In genomic region chr2:217804786-217805678, GRCh38 we compare ENCODE assay signal across 12 cellular contexts.
A peak's percentile ranks its signal among the peaks of the same experiment; 100 is the strongest.
DNase-seq lines count a peak whose midpoint lies in the region; ATAC-seq, FAIRE-seq and TF ChIP-seq lines count a peak whose summit lies in the region.
"Had no signal": no experiment of that assay in that cellular context is flagged by ENCODE, and none has a peak within 500 bp of the region (broad histone marks: within the 10 kb centered on the region; RNA-seq: fewer than 3 reads in every experiment).

No MANE protein-coding gene starts in this region.

- no peak overlapping the region for H3K4me3 Mint-ChIP-seq in astrocyte (ENCODE audit: unreplicated experiment)
- H3K4me3 Mint-ChIP-seq in stimulated activated naive B cell treated with anti-CD40 and anti-IgM and Interleukin-4, amounts not matched to agents 10 μg/mL and 1 μg/mL and 100 μg/mL, for 72 hours: no peak overlapping the region
- H3K4me3 Mint-ChIP-seq: T-helper 1 cell treated with Interleukin-12 subunit alpha and Interleukin-12 subunit beta and Interleukin-4 antibody, amounts not matched to agents 30 μg/mL and 1 μg/mL, for 36 hours had no signal

- 58% methylated on average over 9 of the region's 9 CpGs for WGBS in prostate gland

- peaks cover 85% of the 10 kb centered on the region for H4K20me1 ChIP-seq in astrocyte (ENCODE audit: insufficient read depth, low read length)

- no peak overlapping the region for H3K9ac ChIP-seq in astrocyte (ENCODE audit: low read length)

- TF ChIP-seq POLR2A in prostate gland (IDR thresholded peaks at IDR 0.05): no peak

- no peaks in the 10 kb centered on the region for H3K27me3 Mint-ChIP-seq in astrocyte (ENCODE audit: low read depth, unreplicated experiment)
- H3K27me3 Mint-ChIP-seq in stimulated activated naive B cell treated with anti-CD40 and anti-IgM and Interleukin-4, amounts not matched to agents 10 μg/mL and 1 μg/mL and 100 μg/mL, for 72 hours: peaks cover 0 to 5% of the 10 kb centered on the region in 2 donors

- no peaks in the 10 kb centered on the region for H3K9me3 ChIP-seq in astrocyte (ENCODE audit: insufficient read depth, low read depth, low read length)
- H3K9me3 ChIP-seq in prostate gland: no peaks in the 10 kb centered on the region

- H3K36me3 Mint-ChIP-seq in astrocyte (ENCODE audit: low read depth, unreplicated experiment): peaks cover 42% of the 10 kb centered on the region
- no peaks in the 10 kb centered on the region for H3K36me3 Mint-ChIP-seq in stimulated activated naive B cell treated with anti-CD40 and anti-IgM and Interleukin-4, amounts not matched to agents 10 μg/mL and 1 μg/mL and 100 μg/mL, for 72 hours

- H3K4me1 ChIP-seq in astrocyte (ENCODE audit: insufficient read depth, low read length): no peaks in the 10 kb centered on the region
- H3K4me1 ChIP-seq in prostate gland (replicated peaks): no peaks in the 10 kb centered on the region

- H3K27ac ChIP-seq in astrocyte (ENCODE audit: low read depth, low read length) (no peak overlapping the region), prostate gland (peak overlapping the region in 1 of 2 donors; percentile 8)

- intact Hi-C loops in prostate gland (cut with DNase I): no loop called here

- H3K4me2 ChIP-seq in astrocyte (ENCODE audit: low read length): no peak overlapping the region

- H3K4me3 ChIP-seq in astrocyte (ENCODE audit: insufficient read depth, low read depth, low read length): no peak overlapping the region
- no peak overlapping the region for H3K4me3 ChIP-seq in prostate gland

- H3K36me3 ChIP-seq in astrocyte (ENCODE audit: insufficient read depth, low read length) (peaks cover 33% of the 10 kb centered on the region), prostate gland (peaks cover 6 to 10% of the 10 kb centered on the region in 2 donors)

- H3K4me1 Mint-ChIP-seq in astrocyte (ENCODE audit: low read depth, unreplicated experiment): peaks cover 4% of the 10 kb centered on the region
- H3K4me1 Mint-ChIP-seq in stimulated activated naive B cell treated with anti-CD40 and anti-IgM and Interleukin-4, amounts not matched to agents 10 μg/mL and 1 μg/mL and 100 μg/mL, for 72 hours: peaks cover 0 to 6% of the 10 kb centered on the region in 2 donors

- H3K27ac Mint-ChIP-seq in astrocyte (ENCODE audit: unreplicated experiment): peak overlapping the region; percentile 14
- H3K27ac Mint-ChIP-seq in stimulated activated naive B cell treated with anti-CD40 and anti-IgM and Interleukin-4, amounts not matched to agents 10 μg/mL and 1 μg/mL and 100 μg/mL, for 72 hours: no peak overlapping the region
- H3K27ac Mint-ChIP-seq: T-helper 1 cell treated with Interleukin-12 subunit alpha and Interleukin-12 subunit beta and Interleukin-4 antibody, amounts not matched to agents 30 μg/mL and 1 μg/mL, for 36 hours had no signal

- FAIRE-seq in astrocyte (lab: Jason Lieb, UNC) (peak; percentile 81), islet of Langerhans (lab: Jason Lieb, UNC) (peak; percentile 49)

- TF ChIP-seq CTCF in astrocyte (IDR thresholded peaks at IDR 0.05; ENCODE audit: insufficient read depth, low read depth, low read length): no peak
- no peak for TF ChIP-seq CTCF in prostate gland (IDR thresholded peaks at IDR 0.05)

- H2AFZ ChIP-seq in astrocyte (ENCODE audit: low read depth, low read length): no peak overlapping the region

- peak; percentile 29 to 64 for ATAC-seq in stimulated activated naive B cell treated with anti-CD40 and anti-IgM and Interleukin-4, amounts not matched to agents 10 μg/mL and 1 μg/mL and 100 μg/mL, for 72 hours (replicated peaks)

- H3K9me3 Mint-ChIP-seq in astrocyte (ENCODE audit: unreplicated experiment): no peaks in the 10 kb centered on the region
- H3K9me3 Mint-ChIP-seq in stimulated activated naive B cell treated with anti-CD40 and anti-IgM and Interleukin-4, amounts not matched to agents 10 μg/mL and 1 μg/mL and 100 μg/mL, for 72 hours: peaks cover 0 to 4% of the 10 kb centered on the region in 2 donors

- peak; percentile 44 for DNase-seq in MV-4-11 (lab: John Stamatoyannopoulos, UW)
- DNase-seq in astrocyte (ENCODE audit: low read depth): peak; percentile 53
- DNase-seq in stimulated activated naive B cell treated with anti-CD40 and anti-IgM and Interleukin-4, amounts not matched to agents 10 μg/mL and 1 μg/mL and 100 μg/mL, for 72 hours: no peak
- DNase-seq in prostate gland (ENCODE audit: low spot score): no peak
- no peak for DNase-seq in stimulated activated naive CD4-positive, alpha-beta T cell (lab: John Stamatoyannopoulos, UW)
- no peak for DNase-seq in cortex of kidney (lab: John Stamatoyannopoulos, UW)
- DNase-seq: activated T-cell treated with anti-CD3 and anti-CD28 coated beads for 4 hours, cerebellar nuclear complex, NCI-H510A, substantia nigra had no signal

- H3K79me2 ChIP-seq in astrocyte (ENCODE audit: insufficient read depth, low read length): no peaks in the 10 kb centered on the region

- H3K27me3 ChIP-seq in astrocyte (ENCODE audit: insufficient read depth, low read length) (no peaks in the 10 kb centered on the region), prostate gland (replicated peaks; ENCODE audit: insufficient read depth) (no peaks in the 10 kb centered on the region)

Comparison
In these comparisons a context has a peak if more than half of its experiments do, and no peak if none do; other contexts are left out.
1. DNase-seq: peak in MV-4-11 (single experiment) and astrocyte (single experiment); none in stimulated activated naive B cell treated with anti-CD40 and anti-IgM and Interleukin-4, amounts not matched to agents 10 μg/mL and 1 μg/mL and 100 μg/mL, for 72 hours (single experiment), prostate gland (single experiment), stimulated activated naive CD4-positive, alpha-beta T cell (0 of 6) and cortex of kidney (single experiment).